ENCODE assay signal across 8 cellular contexts in genomic region chr5:159100022-159100927, GRCh38. TPM values are rescaled to one million over a fixed set of nuclear protein-coding genes. Genes with fewer than 3 reads are reported as not detected.
DNase-seq lines count a peak whose midpoint lies in the region; ATAC-seq and TF ChIP-seq lines count a peak whose summit lies in the region.

No MANE protein-coding gene starts in this region.

- H2AFZ ChIP-seq in parathyroid adenoma: peak overlapping the region; percentile 66

- H3K27ac Mint-ChIP-seq in activated naive CD4-positive, alpha-beta T cell treated with anti-CD3 and anti-CD28 coated beads, Interleukin-2, amount 50 U/mL, for 72 hours: peak overlapping the region; percentile 38 to 80

- no peaks in the 10 kb centered on the region for H3K9me3 Mint-ChIP-seq in activated naive CD4-positive, alpha-beta T cell treated with anti-CD3 and anti-CD28 coated beads, Interleukin-2, amount 50 U/mL, for 72 hours

- H3K4me2 ChIP-seq in parathyroid adenoma (ENCODE audit: low read length): peak overlapping the region; percentile 78

- H3K36me3 Mint-ChIP-seq in activated naive CD4-positive, alpha-beta T cell treated with anti-CD3 and anti-CD28 coated beads, Interleukin-2, amount 50 U/mL, for 72 hours: peaks cover 0 to 8% of the 10 kb centered on the region in 2 donors

- H3K79me2 ChIP-seq in parathyroid adenoma: no peaks in the 10 kb centered on the region

- peak overlapping the region; percentile 65 for H3K27ac ChIP-seq in SJCRH30
- no peak overlapping the region for H3K27ac ChIP-seq in parathyroid adenoma
- H3K27ac ChIP-seq in tibial artery: peak overlapping the region; percentile 87 to 97

- H3K27me3 ChIP-seq in SJCRH30: no peaks in the 10 kb centered on the region
- H3K27me3 ChIP-seq in parathyroid adenoma (ENCODE audit: control insufficient read depth, insufficient read depth, low read length): peaks cover 6% of the 10 kb centered on the region
- H3K27me3 ChIP-seq in tibial artery: no peaks in the 10 kb centered on the region

- ATAC-seq in GM21576 (IDR thresholded peaks at IDR 0.05; ENCODE audit: unreplicated experiment): peak; percentile 48
- ATAC-seq in activated naive CD4-positive, alpha-beta T cell treated with anti-CD3 and anti-CD28 coated beads, Interleukin-2, amount 50 U/mL, for 72 hours: peak; percentile 88 to 91
- peak; percentile 91 for ATAC-seq in Right ventricle myocardium superior (ENCODE audit: poor library complexity)

- no peak for TF ChIP-seq CTCF in parathyroid adenoma (IDR thresholded peaks at IDR 0.05)
- no peak for TF ChIP-seq CTCF in tibial artery (IDR thresholded peaks at IDR 0.05)

- no peaks in the 10 kb centered on the region for H3K36me3 ChIP-seq in SJCRH30
- H3K36me3 ChIP-seq in parathyroid adenoma (ENCODE audit: control insufficient read depth, insufficient read depth, low read length): no peaks in the 10 kb centered on the region
- no peaks in the 10 kb centered on the region for H3K36me3 ChIP-seq in tibial artery

- peaks cover 4% of the 10 kb centered on the region; the same call in 1 of the 2 replicates for H3K4me1 ChIP-seq in SJCRH30
- H3K4me1 ChIP-seq in parathyroid adenoma: no peaks in the 10 kb centered on the region
- peaks cover 0 to 47% (median 24%) of the 10 kb centered on the region in 4 donors for H3K4me1 ChIP-seq in tibial artery

- H3K9me3 ChIP-seq in SJCRH30 (replicated peaks) (no peaks in the 10 kb centered on the region), parathyroid adenoma (ENCODE audit: control insufficient read depth, low read length) (no peaks in the 10 kb centered on the region), tibial artery (no peaks in the 10 kb centered on the region)

- peak; percentile 80 for DNase-seq in DMS153 (lab: John Stamatoyannopoulos, UW)
- peak; percentile 71 for DNase-seq in Jurkat, Clone E6-1 (ENCODE audit: low read depth, low spot score)
- DNase-seq in SJCRH30: peak; percentile 93 to 97
- peak; percentile 86 to 90 for DNase-seq in activated naive CD4-positive, alpha-beta T cell treated with anti-CD3 and anti-CD28 coated beads, Interleukin-2, amount 50 U/mL, for 72 hours (ENCODE audit: low spot score in 2 of 2)
- DNase-seq in Right ventricle myocardium superior: peak; percentile 95
- peak; percentile 94 to 97 for DNase-seq in tibial artery

- H3K4me3 ChIP-seq in Jurkat, Clone E6-1 (ENCODE audit: low read length): peak overlapping the region; percentile 65
- H3K4me3 ChIP-seq in SJCRH30 (peak overlapping the region; percentile 70), parathyroid adenoma (ENCODE audit: low read depth, low read length) (peak overlapping the region; percentile 53), tibial artery (peak overlapping the region; percentile 80 to 82)

- H3K9ac ChIP-seq in parathyroid adenoma: no peak overlapping the region

- intact Hi-C loops in Right ventricle myocardium superior (cut with DNase I): no loop called here
- intact Hi-C loops in tibial artery (cut with DNase I; ENCODE audit: low total_unique reads): loop anchor here (10.0 kb wide), 2 partner anchors 1025 to 1285 kb away; no protein-coding TSS in a partner anchor

RNA-seq across cellular contexts. Expression of gene EBF1, which starts 0.6 kb away (rescaled TPM):
- polyA plus RNA-seq in Jurkat, Clone E6-1 (2012; ENCODE audit: insufficient read depth, insufficient read length): 2.0 TPM
- total RNA-seq in SJCRH30 (2014; rRNA removed; shearing (Covaris generic)): 11.9 and 12.5 TPM in 2 replicates
- total RNA-seq in activated naive CD4-positive, alpha-beta T cell treated with anti-CD3 and anti-CD28 coated beads, Interleukin-2, amount 50 U/mL, for 72 hours: under 1 TPM; 0.41 to 0.52 TPM
- 15.6 TPM for total RNA-seq in Right ventricle myocardium superior
